Comparison of ENCODE assay signal across 1 cellular context in the genomic region with DNA sequence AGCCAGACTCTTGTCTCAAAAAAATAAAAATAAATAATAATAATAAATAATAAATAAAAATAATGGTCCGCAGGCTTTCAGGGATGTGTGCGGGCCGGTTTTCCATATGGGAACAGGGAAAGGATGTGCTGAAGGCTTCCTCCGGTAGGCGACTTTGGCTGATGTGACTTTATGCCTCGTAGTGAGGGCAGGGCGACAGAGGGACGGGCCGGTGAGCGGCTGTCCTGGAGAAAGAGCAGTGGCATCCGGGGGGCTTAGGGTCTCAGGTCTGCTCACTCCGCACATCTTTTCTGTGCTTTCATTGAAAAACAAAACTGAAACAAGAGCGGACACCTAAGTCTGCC.
TF ChIP-seq lines count a peak whose summit lies in the region.

No MANE protein-coding gene starts in this region.

TF ChIP-seq in GM23338, 12 proteins besides CTCF, POLR2A, EP300 and RAD21 (continued from another document):
- no peak for TF ChIP-seq POLR2AphosphoS5 (IDR thresholded peaks at IDR 0.05; ENCODE audit: low read depth)
